In genomic region chr2:147851244-147851930, GRCh38 we compare ENCODE assay signal across 23 cellular contexts. TPM values are rescaled to one million over a fixed set of nuclear protein-coding genes. Genes with fewer than 3 reads are reported as not detected.
DNase-seq lines count a peak whose midpoint lies in the region; ATAC-seq and TF ChIP-seq lines count a peak whose summit lies in the region.
"Had no signal": no experiment of that assay in that cellular context is flagged by ENCODE, and none has a peak within 500 bp of the region (broad histone marks: within the 10 kb centered on the region; RNA-seq: fewer than 3 reads in every experiment).

No MANE protein-coding gene starts in this region.

- H3K36me3 ChIP-seq in right lobe of liver, result no peaks in the 10 kb centered on the region
- H3K36me3 ChIP-seq: SJCRH30 had no signal

- in situ Hi-C loops in ACHN (cut with HindIII; ENCODE audit: low pct_ligation_motif_present, low pct_unique_long_range_greater_than_20kb, low sequenced_read_pairs), result no loop called here

- WGBS in right lobe of liver (ENCODE audit: insufficient coverage, low coverage, low lambda C conversion rate, missing lambda C conversion rate), result 41% methylated on average over 1 of the region's 1 CpG

- peaks cover 50% of the 10 kb centered on the region for H3K4me1 Mint-ChIP-seq in T-helper 17 cell
- peaks cover 45% of the 10 kb centered on the region for H3K4me1 Mint-ChIP-seq in glutamatergic neuron (ENCODE audit: low read depth, unreplicated experiment)

- H3K27ac Mint-ChIP-seq in T-helper 17 cell (no peak overlapping the region), glutamatergic neuron (ENCODE audit: unreplicated experiment) (no peak overlapping the region)
- H3K27ac Mint-ChIP-seq: B cell; CD8-positive, alpha-beta T cell had no signal

- ATAC-seq in T-helper 17 cell, result no peak
- ATAC-seq in right lobe of liver, result peak in 3 of 4 donors; percentile 30 to 65 (median 65)
- ATAC-seq: CD8-positive, alpha-beta T cell; SK-N-SH treated with all-trans-retinoic acid at 6 μM for 48 hours had no signal

- TF ChIP-seq POLR2A in right lobe of liver (IDR thresholded peaks at IDR 0.05), result no peak

- peaks cover 0 to 25% (median 12%) of the 10 kb centered on the region in 4 donors for H3K4me1 ChIP-seq in right lobe of liver

- H3K9me3 Mint-ChIP-seq in glutamatergic neuron (ENCODE audit: unreplicated experiment), result no peaks in the 10 kb centered on the region
- H3K9me3 Mint-ChIP-seq: CD8-positive, alpha-beta T cell had no signal

- H3K4me3 Mint-ChIP-seq in T-helper 17 cell, result peak overlapping the region; percentile 1
- peak overlapping the region; percentile 37 for H3K4me3 Mint-ChIP-seq in glutamatergic neuron (ENCODE audit: unreplicated experiment)
- H3K4me3 Mint-ChIP-seq: B cell; CD8-positive, alpha-beta T cell had no signal

- DNase-seq in NCI-H69 (lab: John Stamatoyannopoulos, UW) (peak; percentile 12), T-helper 17 cell (no peak), glutamatergic neuron (no peak), right lobe of liver (no peak), ACHN (no peak), germinal center (ENCODE audit: low spot score) (no peak)
- no peak for DNase-seq in stimulated activated CD4-positive, alpha-beta T cell treated with anti-CD3 and anti-CD28 coated beads, Interleukin-2, amount 100 ng/mL, for 24 hours
- DNase-seq: Caco-2; CD8-positive, alpha-beta T cell; DMS 273 treated with DMSO at 0.1 percent for 48 hours; GM23248; H7; KBM-7; NCI-H1105 treated with DMSO at 0.1 percent for 48 hours; NCI-H146; NCI-H1930; NCI-H2227 treated with DMSO at 0.1 percent for 48 hours; NCI-H510A; NCI-H774; SJCRH30 had no signal

- H3K4me3 ChIP-seq in right lobe of liver, result no peak overlapping the region
- H3K4me3 ChIP-seq: GM23248, SJCRH30 had no signal

- TF ChIP-seq CTCF in glutamatergic neuron (IDR thresholded peaks at IDR 0.05; ENCODE audit: partially characterized antibody, unreplicated experiment) (no peak), right lobe of liver (IDR thresholded peaks at IDR 0.05) (no peak)

- intact Hi-C loops in right lobe of liver (cut with DNase I), result no loop called here

- no peak overlapping the region for H3K27ac ChIP-seq in right lobe of liver
- H3K27ac ChIP-seq: C4-2B, GM23248, SJCRH30 had no signal

- H3K36me3 Mint-ChIP-seq in T-helper 17 cell (ENCODE audit: low read depth) (peaks cover 1% of the 10 kb centered on the region), glutamatergic neuron (ENCODE audit: unreplicated experiment) (no peaks in the 10 kb centered on the region)
- H3K36me3 Mint-ChIP-seq: CD8-positive, alpha-beta T cell had no signal

- H3K9me3 ChIP-seq in T-helper 17 cell (ENCODE audit: control insufficient read depth, low read length, poor library complexity, severe bottlenecking) (no peaks in the 10 kb centered on the region), right lobe of liver (no peaks in the 10 kb centered on the region)
- H3K9me3 ChIP-seq: Caco-2, SJCRH30 had no signal

- H3K27me3 Mint-ChIP-seq in T-helper 17 cell (no peaks in the 10 kb centered on the region), glutamatergic neuron (ENCODE audit: unreplicated experiment) (peaks cover 3% of the 10 kb centered on the region)

- H3K27me3 ChIP-seq in right lobe of liver, result no peaks in the 10 kb centered on the region
- H3K27me3 ChIP-seq: SJCRH30 had no signal

RNA-seq across cellular contexts. Expression of gene ACVR2A, which starts 6.6 kb away (rescaled TPM):
- 10 to 100 TPM; 13.6 to 14.3 TPM for total RNA-seq in T-helper 17 cell
- total RNA-seq in glutamatergic neuron (ENCODE audit: unreplicated experiment), result 110 TPM
- total RNA-seq in right lobe of liver, result 1 to 10 TPM; 5.8 to 9.3 (median 6.5) TPM
